ENCODE assay signal across 8 cellular contexts in the genomic region with DNA sequence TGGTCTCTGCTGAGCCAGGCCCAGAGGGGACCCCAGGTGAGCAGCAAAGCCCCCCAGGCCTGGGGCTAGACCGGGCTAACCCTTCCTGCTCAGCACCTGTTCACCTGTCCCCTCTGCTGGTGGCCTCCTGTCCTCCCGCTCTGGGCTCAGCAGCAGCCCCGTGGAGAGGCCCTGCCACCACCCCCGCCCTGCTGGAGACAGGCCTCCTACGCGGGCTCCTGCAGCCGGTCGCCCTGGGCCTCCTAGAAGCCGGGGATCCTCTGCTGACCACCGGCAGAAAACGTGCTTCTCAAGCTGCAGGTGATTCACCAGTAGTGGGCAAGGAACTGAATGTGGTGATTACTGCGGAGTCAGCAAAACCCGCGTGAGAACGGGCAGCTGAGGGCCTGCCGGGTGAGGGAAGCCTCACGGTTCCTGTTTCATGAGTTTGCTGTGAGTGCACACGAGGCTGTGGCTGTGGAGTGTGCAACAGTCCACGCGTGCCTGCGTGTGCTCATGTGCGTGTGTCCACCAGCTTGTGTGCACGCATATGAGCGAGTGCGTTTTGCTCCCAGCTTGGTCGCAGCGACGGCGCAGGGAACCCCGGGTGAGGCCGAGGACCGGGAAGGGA. TPM values are rescaled to one million over a fixed set of nuclear protein-coding genes. Genes with fewer than 3 reads are reported as not detected.
DNase-seq lines count a peak whose midpoint lies in the region; ATAC-seq and TF ChIP-seq lines count a peak whose summit lies in the region.

No MANE protein-coding gene starts in this region.

- no peaks in the 10 kb centered on the region for H3K36me3 ChIP-seq in esophagus muscularis mucosa

- ATAC-seq in naive thymus-derived CD8-positive, alpha-beta T cell: peak; percentile 56 to 60
- ATAC-seq in GM21737 (IDR thresholded peaks at IDR 0.05; ENCODE audit: unreplicated experiment): no peak

- H3K36me3 Mint-ChIP-seq in T-helper 2 cell treated with Interferon-gamma antibody and Interleukin-4, amounts not matched to agents 5 μg/mL and 100 μg/mL, for 36 hours (ENCODE audit: low read depth): no peaks in the 10 kb centered on the region
- H3K36me3 Mint-ChIP-seq in naive thymus-derived CD8-positive, alpha-beta T cell: no peaks in the 10 kb centered on the region

- H3K9me3 Mint-ChIP-seq in T-helper 2 cell treated with Interferon-gamma antibody and Interleukin-4, amounts not matched to agents 5 μg/mL and 100 μg/mL, for 36 hours: no peaks in the 10 kb centered on the region
- H3K9me3 Mint-ChIP-seq in naive thymus-derived CD8-positive, alpha-beta T cell: no peaks in the 10 kb centered on the region

- H3K4me1 Mint-ChIP-seq in T-helper 2 cell treated with Interferon-gamma antibody and Interleukin-4, amounts not matched to agents 5 μg/mL and 100 μg/mL, for 36 hours (ENCODE audit: low read depth): peaks cover 20% of the 10 kb centered on the region
- H3K4me1 Mint-ChIP-seq in naive thymus-derived CD8-positive, alpha-beta T cell: peaks cover 8 to 28% (median 22%) of the 10 kb centered on the region in 4 donors

- H3K9me3 ChIP-seq in esophagus muscularis mucosa: no peaks in the 10 kb centered on the region

- H3K27me3 ChIP-seq in esophagus muscularis mucosa: peaks cover 0 to 34% (median 0%) of the 10 kb centered on the region in 4 donors

- no peak for TF ChIP-seq POLR2A in esophagus muscularis mucosa (IDR thresholded peaks at IDR 0.05; ENCODE audit: low read depth)

- TF ChIP-seq CTCF in esophagus muscularis mucosa (IDR thresholded peaks at IDR 0.05): no peak

- H3K4me3 ChIP-seq in esophagus muscularis mucosa: peak overlapping the region; percentile 61 to 71 (median 70)

- POLR2A ChIA-PET in naive thymus-derived CD8-positive, alpha-beta T cell (lab: Charles Lee): interaction anchor here (1.0 to 1.5 kb wide), 4 partner anchors 35 to 227 kb away, joined by 3 to 9 read pairs (median 3); a partner anchor contains a TSS

- H3K4me1 ChIP-seq in esophagus muscularis mucosa: peaks cover 31 to 58% (median 57%) of the 10 kb centered on the region in 4 donors

- peaks cover 16% of the 10 kb centered on the region for H3K27me3 Mint-ChIP-seq in T-helper 2 cell treated with Interferon-gamma antibody and Interleukin-4, amounts not matched to agents 5 μg/mL and 100 μg/mL, for 36 hours (ENCODE audit: low read depth)
- peaks cover 0 to 13% (median 4%) of the 10 kb centered on the region in 5 donors for H3K27me3 Mint-ChIP-seq in naive thymus-derived CD8-positive, alpha-beta T cell

- WGBS in esophagus muscularis mucosa: 3% methylated on average over 20 of the region's 32 CpGs

- TF ChIP-seq EP300 in esophagus muscularis mucosa (IDR thresholded peaks at IDR 0.05): no peak

- H3K27ac ChIP-seq in esophagus muscularis mucosa (replicated peaks in 1 of 4): peak overlapping the region; percentile 70 to 75 (median 72)

- DNase-seq in activated effector memory CD4-positive, alpha-beta T cell treated with anti-CD3 and anti-CD28 coated beads, Interleukin-2, amount 50 U/mL, for 16 hours: peak; percentile 73
- no peak for DNase-seq in activated effector memory CD4-positive, alpha-beta T cell treated with Interleukin-2 at 50 U/mL for 16 hours
- DNase-seq in T-helper 2 cell treated with Interferon-gamma antibody and Interleukin-4, amounts not matched to agents 5 μg/mL and 100 μg/mL, for 36 hours (ENCODE audit: low spot score): no peak
- no peak for DNase-seq in esophagus muscularis mucosa (ENCODE audit: extremely low spot score)
- DNase-seq in naive thymus-derived CD8-positive, alpha-beta T cell: peak in 1 of 10 donors; percentile 29
- DNase-seq in inferior parietal cortex (ENCODE audit: extremely low spot score): no peak
- no peak for DNase-seq in COLO829 (ENCODE audit: low spot score)

- H3K27ac Mint-ChIP-seq in T-helper 2 cell treated with Interferon-gamma antibody and Interleukin-4, amounts not matched to agents 5 μg/mL and 100 μg/mL, for 36 hours: no peak overlapping the region
- peak overlapping the region in 8 of 10 donors; percentile 25 to 84 (median 70) for H3K27ac Mint-ChIP-seq in naive thymus-derived CD8-positive, alpha-beta T cell

- H3K4me3 Mint-ChIP-seq in T-helper 2 cell treated with Interferon-gamma antibody and Interleukin-4, amounts not matched to agents 5 μg/mL and 100 μg/mL, for 36 hours: peak overlapping the region; percentile 75
- H3K4me3 Mint-ChIP-seq in naive thymus-derived CD8-positive, alpha-beta T cell: peak overlapping the region; percentile 62 to 91 (median 85)

- intact Hi-C loops in esophagus muscularis mucosa (cut with DNase I): no loop called here

RNA-seq across cellular contexts. Expression of a gene that starts 0.8 kb away (rescaled TPM):
- total RNA-seq in esophagus muscularis mucosa: 10 to 100 TPM in 3 of 4 donors, 1 to 10 TPM in 1; 10.0 to 41.1 (median 22.2) TPM
- under 1 TPM in 1 of 2 experiments, not detected in 1; 0.18 TPM for total RNA-seq in naive thymus-derived CD8-positive, alpha-beta T cell
- 1 to 10 TPM in 1 of 3 donors, not detected in 2; 1.2 TPM for polyA plus RNA-seq in naive thymus-derived CD8-positive, alpha-beta T cell

RNA-seq across cellular contexts. Expression of a gene that starts 15.4 kb away (rescaled TPM):
- total RNA-seq in esophagus muscularis mucosa: 1 to 10 TPM in 2 of 4 donors, under 1 TPM in 1, not detected in 1; 0.91 to 5.7 (median 2.0) TPM
- 10 to 100 TPM; 66.9 to 67.8 TPM for total RNA-seq in naive thymus-derived CD8-positive, alpha-beta T cell
- polyA plus RNA-seq in naive thymus-derived CD8-positive, alpha-beta T cell: 100 to 1,000 TPM; 166 to 233 (median 205) TPM

RNA-seq across cellular contexts. Expression of a gene that starts 26.3 kb away (rescaled TPM):
- total RNA-seq in esophagus muscularis mucosa: not detected
- not detected for total RNA-seq in naive thymus-derived CD8-positive, alpha-beta T cell
- polyA plus RNA-seq in naive thymus-derived CD8-positive, alpha-beta T cell: not detected

RNA-seq across cellular contexts. Expression of a gene that starts 38.8 kb away (rescaled TPM):
- not detected for total RNA-seq in esophagus muscularis mucosa
- total RNA-seq in naive thymus-derived CD8-positive, alpha-beta T cell: not detected
- polyA plus RNA-seq in naive thymus-derived CD8-positive, alpha-beta T cell: not detected

RNA-seq across cellular contexts. Expression of a gene that starts 59.3 kb away (rescaled TPM):
- 10 to 100 TPM; 47.2 to 65.5 (median 61.0) TPM for total RNA-seq in esophagus muscularis mucosa
- total RNA-seq in naive thymus-derived CD8-positive, alpha-beta T cell: 100 to 1,000 TPM; 184 to 201 TPM
- 10 to 100 TPM; 47.6 to 72.1 (median 48.6) TPM for polyA plus RNA-seq in naive thymus-derived CD8-positive, alpha-beta T cell

Comparison
In these comparisons a context has a peak if more than half of its experiments do, and no peak if none do; other contexts are left out.
1. RNA of a gene that starts 0.8 kb away (total RNA-seq): 10.0 to 41.1 TPM in esophagus muscularis mucosa; 0.18 TPM in naive thymus-derived CD8-positive, alpha-beta T cell; every median in the first group is over 4 times any median in the second.
2. RNA of a gene that starts 15.4 kb away (total RNA-seq): 66.9 to 67.8 TPM in naive thymus-derived CD8-positive, alpha-beta T cell; 0.91 to 5.7 TPM in esophagus muscularis mucosa; every median in the first group is over 10 times any median in the second.